6 cellular contexts compared by ENCODE assay signal in genomic region chr5:140664018-140664352, GRCh38. TPM values are rescaled to one million over a fixed set of nuclear protein-coding genes. Genes with fewer than 3 reads are reported as not detected.
DNase-seq lines count a peak whose midpoint lies in the region; ATAC-seq and TF ChIP-seq lines count a peak whose summit lies in the region.

No MANE protein-coding gene starts in this region.

- H3K27ac ChIP-seq in ACC112 (ENCODE audit: low read depth, low read length), result peak overlapping the region; percentile 85

- H3K9me3 ChIP-seq in T-helper 17 cell (ENCODE audit: control insufficient read depth, low read length, poor library complexity, severe bottlenecking), result no peaks in the 10 kb centered on the region

- no peaks in the 10 kb centered on the region for H3K27me3 Mint-ChIP-seq in T-helper 17 cell

- H3K4me1 Mint-ChIP-seq in T-helper 17 cell, result peaks cover 28% of the 10 kb centered on the region

- peak overlapping the region; percentile 99 for H3K4me3 Mint-ChIP-seq in T-helper 17 cell

- H3K4me3 ChIP-seq in ACC112 (ENCODE audit: low read depth, low read length), result peak overlapping the region; percentile 92
- peak overlapping the region; percentile 92 for H3K4me3 ChIP-seq in kidney epithelial cell (ENCODE audit: low read depth, low read length)

- no peaks in the 10 kb centered on the region for H3K27me3 ChIP-seq in ACC112 (ENCODE audit: insufficient read depth, low read length)
- H3K27me3 ChIP-seq in kidney epithelial cell (ENCODE audit: control insufficient read depth, insufficient read depth, low read length), result no peaks in the 10 kb centered on the region

- TF ChIP-seq CTCF in kidney epithelial cell (IDR thresholded peaks at IDR 0.05; ENCODE audit: insufficient read depth, low read length, poor library complexity, severe bottlenecking), result no peak

- peak overlapping the region; percentile 96 for H2AFZ ChIP-seq in ACC112 (ENCODE audit: low read length, unreplicated experiment)

- H3K36me3 ChIP-seq in ACC112 (ENCODE audit: insufficient read depth, low read length), result peaks cover 35% of the 10 kb centered on the region
- peaks cover 2% of the 10 kb centered on the region for H3K36me3 ChIP-seq in kidney epithelial cell (ENCODE audit: control insufficient read depth, insufficient read depth, low read length)

- H3K27ac Mint-ChIP-seq in T-helper 17 cell, result peak overlapping the region; percentile 96

- peaks cover 10% of the 10 kb centered on the region for H3K36me3 Mint-ChIP-seq in T-helper 17 cell (ENCODE audit: low read depth)

- DNase-seq in T-helper 17 cell (no peak), kidney epithelial cell (ENCODE audit: low read depth) (no peak), CD1c-positive myeloid dendritic cell (ENCODE audit: extremely low spot score) (no peak), HUDEP-2 (lab: John Stamatoyannopoulos, UW; ENCODE audit: unreplicated experiment in 76 of 76) (no peak)

- peaks cover 14% of the 10 kb centered on the region for H3K4me1 ChIP-seq in ACC112 (ENCODE audit: control insufficient read depth, insufficient read depth, low read length, unreplicated experiment)

- peaks cover 37% of the 10 kb centered on the region for H3K79me2 ChIP-seq in ACC112 (ENCODE audit: control insufficient read depth, insufficient read depth, low read length, unreplicated experiment)

- ATAC-seq in T-helper 17 cell (no peak), HG03135 (IDR thresholded peaks at IDR 0.05; ENCODE audit: unreplicated experiment) (no peak)

RNA-seq across cellular contexts. Expression of gene WDR55, which starts 0.7 kb away (rescaled TPM):
- total RNA-seq in T-helper 17 cell (10 to 100 TPM; 34.8 to 36.3 TPM), kidney epithelial cell (20.1 and 22.5 TPM in 2 replicates)

RNA-seq across cellular contexts. Expression of gene DND1, which starts 9.4 kb away (rescaled TPM):
- total RNA-seq in T-helper 17 cell (1 to 10 TPM; 1.2 to 1.9 TPM), kidney epithelial cell (0.34 and 1.0 TPM in 2 replicates)

RNA-seq across cellular contexts. Expression of gene IK, which starts 16.4 kb away (rescaled TPM):
- total RNA-seq in T-helper 17 cell (100 to 1,000 TPM; 168 to 172 TPM), kidney epithelial cell (107 and 111 TPM in 2 replicates)

RNA-seq across cellular contexts. Expression of gene NDUFA2, which starts 16.6 kb away (rescaled TPM):
- 10 to 100 TPM; 40.7 to 46.2 TPM for total RNA-seq in T-helper 17 cell
- total RNA-seq in kidney epithelial cell, result 46.4 and 51.2 TPM in 2 replicates

RNA-seq across cellular contexts. Expression of gene TMCO6, which starts 24.7 kb away (rescaled TPM):
- total RNA-seq in T-helper 17 cell, result 10 to 100 TPM; 18.3 to 23.1 TPM
- 35.6 and 66.8 TPM in 2 replicates for total RNA-seq in kidney epithelial cell
